ENCODE assay signal across 16 cellular contexts in the genomic region with DNA sequence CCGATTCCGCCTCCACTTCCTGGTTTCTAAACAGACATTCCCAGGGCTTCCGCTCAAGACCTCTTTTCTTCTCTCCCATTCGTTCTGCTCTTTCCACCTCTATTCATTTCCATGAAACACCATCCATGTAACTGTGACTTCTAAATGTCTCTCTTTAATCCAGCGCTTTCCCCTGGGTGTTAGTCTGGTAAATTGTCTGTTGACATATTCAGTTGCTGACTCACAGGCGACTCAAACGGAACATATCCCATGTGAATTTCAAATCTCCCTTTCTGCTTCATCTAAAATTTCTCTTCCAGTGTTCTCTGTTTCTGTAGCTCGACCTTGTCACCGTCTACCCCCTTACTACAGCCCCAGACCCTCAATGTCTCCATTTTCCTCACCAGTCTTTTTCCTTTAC.
A peak's percentile ranks its signal among the peaks of the same experiment; 100 is the strongest.
DNase-seq lines count a peak whose midpoint lies in the region; ATAC-seq, FAIRE-seq and TF ChIP-seq lines count a peak whose summit lies in the region.
"Had no signal": no experiment of that assay in that cellular context is flagged by ENCODE, and none has a peak within 500 bp of the region (broad histone marks: within the 10 kb centered on the region; RNA-seq: fewer than 3 reads in every experiment).

No MANE protein-coding gene starts in this region.

- FAIRE-seq in urothelium cell line (lab: Jason Lieb, UNC) = no peak
- FAIRE-seq: H54 had no signal

- no peaks in the 10 kb centered on the region for H3F3A ChIP-seq in GM23248 (ENCODE audit: insufficient read depth)

- no peak for TF ChIP-seq CTCF in AG10803 (conservative IDR thresholded peaks at IDR 0.05; ENCODE audit: low read length)
- no peak for TF ChIP-seq CTCF in foreskin fibroblast (IDR thresholded peaks at IDR 0.05; ENCODE audit: low read depth, low read length)

- DNase-seq in AG10803 (ENCODE audit: low read depth) (peak; percentile 41), GM23248 (peak; percentile 67), foreskin fibroblast (peak; percentile 19 to 54), iPS-NIHi7 (ENCODE audit: extremely low spot score) (no peak), NCI-H748 treated with DMSO at 0.1 percent for 48 hours (lab: John Stamatoyannopoulos, UW) (no peak), urothelium cell line (ENCODE audit: low spot score) (no peak)
- no peak for DNase-seq in stimulated activated naive CD8-positive, alpha-beta T cell treated with anti-CD3 and anti-CD28 coated beads, Interleukin-15, Interleukin-2, amounts not matched to agents 100 U/mL and 50 U/mL, for 24 hours
- DNase-seq: activated CD4-positive, CD25-positive, alpha-beta regulatory T cell; activated gamma-delta T cell treated with Interleukin-2 at 50 U/mL for 16 hours; central memory CD4-positive, alpha-beta T cell; NCI-H446 treated with DMSO at 0.1 percent for 48 hours; stimulated activated naive CD4-positive, alpha-beta T cell treated with Interleukin-2 at 50 U/mL for 16 hours had no signal

- no peaks in the 10 kb centered on the region for H3K79me2 ChIP-seq in GM23248 (ENCODE audit: insufficient read depth)

- in situ Hi-C loops in GM23248 (cut with MboI) = no loop called here

- ATAC-seq in activated T-helper 17 cell treated with anti-CD3 and anti-CD28 coated beads, Interleukin-2, amount 50 U/mL, for 72 hours (replicated peaks) = peak; percentile 28
- ATAC-seq in stimulated activated naive CD8-positive, alpha-beta T cell treated with anti-CD3 and anti-CD28 coated beads, Interleukin-15, Interleukin-2, amounts not matched to agents 100 U/mL and 50 U/mL, for 24 hours = no peak

- H4K20me1 ChIP-seq in GM23248 (ENCODE audit: insufficient read depth) = no peaks in the 10 kb centered on the region

- H3K9me2 ChIP-seq in GM23248 (ENCODE audit: insufficient read depth) = no peaks in the 10 kb centered on the region

- no peak overlapping the region for H3K9ac ChIP-seq in GM23248
- H3K9ac ChIP-seq: KMS-11 had no signal

- no peaks in the 10 kb centered on the region for H3K27me3 ChIP-seq in GM23248 (replicated peaks; ENCODE audit: insufficient read depth)

- no peak overlapping the region for H3K4me3 Mint-ChIP-seq in activated T-helper 17 cell treated with anti-CD3 and anti-CD28 coated beads, Interleukin-2, amount 50 U/mL, for 72 hours

- 59 to 70% methylated on average over 9 of the region's 9 CpGs for WGBS in GM23248 (ENCODE audit: low coverage in 1 of 2, low lambda C conversion rate in 2 of 2, missing lambda C conversion rate in 2 of 2), 2 experiments

- no peak overlapping the region for H3K4me2 ChIP-seq in GM23248 (ENCODE audit: unreplicated experiment)
- H3K4me2 ChIP-seq: KMS-11 had no signal

- H3K36me3 Mint-ChIP-seq in activated T-helper 17 cell treated with anti-CD3 and anti-CD28 coated beads, Interleukin-2, amount 50 U/mL, for 72 hours (ENCODE audit: low read depth) = peaks cover 19% of the 10 kb centered on the region

- H3K4me3 ChIP-seq in AG10803 (ENCODE audit: low read length) = no peak overlapping the region
- no peak overlapping the region for H3K4me3 ChIP-seq in GM23248
- no peak overlapping the region for H3K4me3 ChIP-seq in foreskin fibroblast (ENCODE audit: low read depth in 1 of 2, low read length in 2 of 2)
- H3K4me3 ChIP-seq: skin epidermis had no signal

- no peaks in the 10 kb centered on the region for H3K9me3 ChIP-seq in GM23248 (ENCODE audit: low read depth)

- H3K36me3 ChIP-seq in GM23248 (ENCODE audit: low read depth) = no peaks in the 10 kb centered on the region

- H2AFZ ChIP-seq in GM23248 = no peak overlapping the region

- peaks cover 3% of the 10 kb centered on the region; the same call in 1 of the 2 replicates for H3K4me1 ChIP-seq in GM23248 (ENCODE audit: insufficient read depth)

- H3K27me3 Mint-ChIP-seq in activated T-helper 17 cell treated with anti-CD3 and anti-CD28 coated beads, Interleukin-2, amount 50 U/mL, for 72 hours = no peaks in the 10 kb centered on the region

- no peaks in the 10 kb centered on the region for H3K9me3 Mint-ChIP-seq in activated T-helper 17 cell treated with anti-CD3 and anti-CD28 coated beads, Interleukin-2, amount 50 U/mL, for 72 hours

- no peak overlapping the region for H3K27ac ChIP-seq in GM23248
- H3K27ac ChIP-seq: KMS-11, skin epidermis had no signal

- H3K27ac Mint-ChIP-seq in activated T-helper 17 cell treated with anti-CD3 and anti-CD28 coated beads, Interleukin-2, amount 50 U/mL, for 72 hours = no peak overlapping the region

- H3K4me1 Mint-ChIP-seq in activated T-helper 17 cell treated with anti-CD3 and anti-CD28 coated beads, Interleukin-2, amount 50 U/mL, for 72 hours = peaks cover 4% of the 10 kb centered on the region

Comparison
In these comparisons a context has a peak if more than half of its experiments do, and no peak if none do; other contexts are left out.
1. DNase-seq: peak in AG10803 (single experiment), GM23248 (single experiment) and foreskin fibroblast (2 of 2); none in iPS-NIHi7 (single experiment), stimulated activated naive CD8-positive, alpha-beta T cell treated with anti-CD3 and anti-CD28 coated beads, Interleukin-15, Interleukin-2, amounts not matched to agents 100 U/mL and 50 U/mL, for 24 hours (single experiment), NCI-H748 treated with DMSO at 0.1 percent for 48 hours (single experiment) and urothelium cell line (single experiment).